In the genomic region with DNA sequence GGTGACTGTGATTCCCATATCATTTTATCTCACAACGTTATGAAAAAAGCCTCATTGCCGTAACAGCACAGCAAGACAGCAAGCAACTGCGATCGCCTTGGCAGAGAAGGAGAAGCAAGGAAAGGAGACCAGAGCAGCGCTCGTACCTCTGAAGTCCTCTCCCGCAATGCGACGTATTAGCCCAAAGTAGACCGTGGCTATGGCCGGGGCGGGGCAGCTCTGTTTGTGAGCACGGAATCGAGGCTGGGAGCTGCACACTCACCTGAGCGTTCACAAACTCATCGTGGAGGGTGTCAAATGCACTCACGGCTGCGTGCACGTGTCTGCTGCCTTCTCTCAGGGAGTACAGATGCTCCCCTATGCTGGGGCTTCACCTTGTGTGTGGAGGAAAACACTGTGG, we compare ENCODE assay signal across 19 cellular contexts.
DNase-seq lines count a peak whose midpoint lies in the region; ATAC-seq and TF ChIP-seq lines count a peak whose summit lies in the region.
"Had no signal": no experiment of that assay in that cellular context is flagged by ENCODE, and none has a peak within 500 bp of the region (broad histone marks: within the 10 kb centered on the region; RNA-seq: fewer than 3 reads in every experiment).

No MANE protein-coding gene starts in this region.

- peak in 2 of 3 donors; percentile 1 to 17 for DNase-seq in right cardiac atrium
- DNase-seq in left ventricle myocardium inferior = no peak
- DNase-seq in chondrocyte (ENCODE audit: low spot score) = peak; percentile 51
- peak; percentile 9 for DNase-seq in osteoblast (ENCODE audit: insufficient read length, low spot score, missing footprints)
- no peak for DNase-seq in SJCRH30
- DNase-seq in lower leg skin (ENCODE audit: low spot score in 2 of 2) = no peak
- DNase-seq in NCI-H2196 (lab: John Stamatoyannopoulos, UW; ENCODE audit: unreplicated experiment) = no peak
- DNase-seq: ACHN; BE2C; CD4-positive, alpha-beta memory T cell; DMS153; DMS79; GDM1; H7; HFFc6 had no signal

- WGBS in right cardiac atrium = 77% methylated on average over 19 of the region's 19 CpGs
- 85% methylated on average over 19 of the region's 19 CpGs for WGBS in lower leg skin, 2 donors

- H3K27ac Mint-ChIP-seq in chondrocyte (ENCODE audit: unreplicated experiment) = no peak overlapping the region
- H3K27ac Mint-ChIP-seq: CD14-positive monocyte; CD4-positive, alpha-beta memory T cell; GM23338; HFFc6 had no signal

- peaks cover 2% of the 10 kb centered on the region for H3K9me3 ChIP-seq in right cardiac atrium (ENCODE audit: control insufficient read depth, low read length)
- H3K9me3 ChIP-seq in left ventricle myocardium inferior (replicated peaks) = peaks cover 6% of the 10 kb centered on the region
- no peaks in the 10 kb centered on the region for H3K9me3 ChIP-seq in osteoblast (ENCODE audit: low read depth, low read length)
- H3K9me3 ChIP-seq in SJCRH30 (replicated peaks) = 0 out of 2 replicates have a peak, but pooled peaks cover 4% of the 10 kb centered on the region
- H3K9me3 ChIP-seq: BE2C had no signal

- H3K27ac ChIP-seq in right cardiac atrium (ENCODE audit: low read length) (no peak overlapping the region), left ventricle myocardium inferior (replicated peaks) (no peak overlapping the region), osteoblast (ENCODE audit: low read depth, low read length) (no peak overlapping the region), SJCRH30 (no peak overlapping the region)
- H3K27ac ChIP-seq: HL-60 had no signal

- H3K4me2 ChIP-seq in osteoblast (ENCODE audit: insufficient read depth, low read length) = no peak overlapping the region
- H3K4me2 ChIP-seq: GM23338 had no signal

- H3K4me3 ChIP-seq in right cardiac atrium (ENCODE audit: low read length) (no peak overlapping the region), left ventricle myocardium inferior (no peak overlapping the region), osteoblast (ENCODE audit: insufficient read depth, low read length) (no peak overlapping the region), SJCRH30 (no peak overlapping the region), lower leg skin (ENCODE audit: low read depth, poor library complexity, severe bottlenecking) (no peak overlapping the region)
- H3K4me3 ChIP-seq: GM23338 had no signal

- no peaks in the 10 kb centered on the region for H4K20me1 ChIP-seq in osteoblast (ENCODE audit: insufficient read depth, low read length)

- H3K4me1 Mint-ChIP-seq in chondrocyte (ENCODE audit: low read depth) = no peaks in the 10 kb centered on the region
- H3K4me1 Mint-ChIP-seq: CD14-positive monocyte; CD4-positive, alpha-beta memory T cell had no signal

- no peak for TF ChIP-seq POLR2A in lower leg skin (IDR thresholded peaks at IDR 0.05)

- H3K79me2 ChIP-seq in osteoblast (ENCODE audit: insufficient read depth, low read length) = no peaks in the 10 kb centered on the region

- H3K4me3 Mint-ChIP-seq in chondrocyte (ENCODE audit: unreplicated experiment) = no peak overlapping the region
- H3K4me3 Mint-ChIP-seq: CD14-positive monocyte; CD4-positive, alpha-beta memory T cell; GM23338; HFFc6 had no signal

- no peak for ATAC-seq in right cardiac atrium
- ATAC-seq: GM23338, HCT116 had no signal

- H3K27me3 Mint-ChIP-seq in chondrocyte (ENCODE audit: low read depth) = peaks cover 57% of the 10 kb centered on the region

- H3K27me3 ChIP-seq in right cardiac atrium (ENCODE audit: control insufficient read depth, insufficient read depth) (no peaks in the 10 kb centered on the region), left ventricle myocardium inferior (ENCODE audit: low read depth) (peaks cover 75% of the 10 kb centered on the region), osteoblast (ENCODE audit: insufficient read depth, low read length) (peaks cover 6% of the 10 kb centered on the region), SJCRH30 (peaks cover 31% of the 10 kb centered on the region)

- H3K36me3 ChIP-seq in left ventricle myocardium inferior (no peaks in the 10 kb centered on the region), osteoblast (ENCODE audit: insufficient read depth, low read length) (no peaks in the 10 kb centered on the region), SJCRH30 (no peaks in the 10 kb centered on the region)
- H3K36me3 ChIP-seq: BE2C had no signal

- intact Hi-C loops in right cardiac atrium (cut with DNase I) = no loop called here
- intact Hi-C loops in left ventricle myocardium inferior (cut with micrococcal nuclease) = no loop called here
- intact Hi-C loops in lower leg skin (cut with DNase I; ENCODE audit: low total_unique reads) = no loop called here

- H3K9me3 Mint-ChIP-seq in chondrocyte (ENCODE audit: low read depth) = peaks cover 3% of the 10 kb centered on the region
- H3K9me3 Mint-ChIP-seq: CD14-positive monocyte; CD4-positive, alpha-beta memory T cell; HFFc6 had no signal

- H2AFZ ChIP-seq in osteoblast (ENCODE audit: low read length) = no peak overlapping the region

- TF ChIP-seq CTCF in left ventricle myocardium inferior (IDR thresholded peaks at IDR 0.05; ENCODE audit: borderline replicate concordance) (no peak), chondrocyte (IDR thresholded peaks at IDR 0.05) (no peak), osteoblast (IDR thresholded peaks at IDR 0.05; ENCODE audit: extremely low read depth, low read depth, low read length) (no peak), lower leg skin (IDR thresholded peaks at IDR 0.05) (no peak)

- H3K36me3 Mint-ChIP-seq in chondrocyte (ENCODE audit: low read depth) = peaks cover 2% of the 10 kb centered on the region
- H3K36me3 Mint-ChIP-seq: CD14-positive monocyte; CD4-positive, alpha-beta memory T cell had no signal

- H3K4me1 ChIP-seq in right cardiac atrium (ENCODE audit: control insufficient read depth, insufficient read depth, low read length) = no peaks in the 10 kb centered on the region
- H3K4me1 ChIP-seq in left ventricle myocardium inferior = no peaks in the 10 kb centered on the region
- no peaks in the 10 kb centered on the region for H3K4me1 ChIP-seq in osteoblast (ENCODE audit: insufficient read depth, low read length)
- no peaks in the 10 kb centered on the region for H3K4me1 ChIP-seq in SJCRH30
- H3K4me1 ChIP-seq: BE2C had no signal

Comparison
In these comparisons a context has a peak if more than half of its experiments do, and no peak if none do; other contexts are left out.
1. DNase-seq: peak in right cardiac atrium (2 of 3), chondrocyte (single experiment) and osteoblast (single experiment); none in left ventricle myocardium inferior (single experiment), SJCRH30 (0 of 2), lower leg skin (0 of 2) and NCI-H2196 (single experiment).